1 cellular context compared by ENCODE assay signal in the genomic region with DNA sequence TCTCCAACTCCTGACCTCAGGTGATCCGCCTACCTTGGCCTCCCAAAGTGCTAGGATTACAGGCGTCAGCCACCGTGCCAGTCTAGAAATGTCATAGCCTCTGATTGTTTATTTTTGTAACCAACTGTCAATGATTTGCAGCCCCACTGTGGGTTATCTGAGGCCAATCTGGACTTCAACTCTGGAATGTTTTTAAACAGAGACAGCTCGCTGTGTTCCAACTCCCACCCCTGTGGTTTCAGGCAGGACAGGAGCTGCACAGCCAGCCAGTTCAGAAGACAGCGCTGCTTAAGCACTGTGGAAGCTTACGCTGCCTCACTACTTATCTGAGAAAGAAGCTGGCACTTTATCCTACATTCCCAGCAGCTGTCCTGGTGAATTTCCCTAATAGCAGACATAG.
TF ChIP-seq lines count a peak whose summit lies in the region.

No MANE protein-coding gene starts in this region.

TF ChIP-seq in HepG2, 621 proteins besides CTCF, POLR2A, EP300 and RAD21 (continued from another document):
- TF ChIP-seq, protein P1, sequence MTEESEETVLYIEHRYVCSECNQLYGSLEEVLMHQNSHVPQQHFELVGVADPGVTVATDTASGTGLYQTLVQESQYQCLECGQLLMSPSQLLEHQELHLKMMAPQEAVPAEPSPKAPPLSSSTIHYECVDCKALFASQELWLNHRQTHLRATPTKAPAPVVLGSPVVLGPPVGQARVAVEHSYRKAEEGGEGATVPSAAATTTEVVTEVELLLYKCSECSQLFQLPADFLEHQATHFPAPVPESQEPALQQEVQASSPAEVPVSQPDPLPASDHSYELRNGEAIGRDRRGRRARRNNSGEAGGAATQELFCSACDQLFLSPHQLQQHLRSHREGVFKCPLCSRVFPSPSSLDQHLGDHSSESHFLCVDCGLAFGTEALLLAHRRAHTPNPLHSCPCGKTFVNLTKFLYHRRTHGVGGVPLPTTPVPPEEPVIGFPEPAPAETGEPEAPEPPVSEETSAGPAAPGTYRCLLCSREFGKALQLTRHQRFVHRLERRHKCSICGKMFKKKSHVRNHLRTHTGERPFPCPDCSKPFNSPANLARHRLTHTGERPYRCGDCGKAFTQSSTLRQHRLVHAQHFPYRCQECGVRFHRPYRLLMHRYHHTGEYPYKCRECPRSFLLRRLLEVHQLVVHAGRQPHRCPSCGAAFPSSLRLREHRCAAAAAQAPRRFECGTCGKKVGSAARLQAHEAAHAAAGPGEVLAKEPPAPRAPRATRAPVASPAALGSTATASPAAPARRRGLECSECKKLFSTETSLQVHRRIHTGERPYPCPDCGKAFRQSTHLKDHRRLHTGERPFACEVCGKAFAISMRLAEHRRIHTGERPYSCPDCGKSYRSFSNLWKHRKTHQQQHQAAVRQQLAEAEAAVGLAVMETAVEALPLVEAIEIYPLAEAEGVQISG (CRISPR knock-in tag; IDR thresholded peaks at IDR 0.05): no peak
- TF ChIP-seq IKZF1 (IDR thresholded peaks at IDR 0.05) (no peak), NR1H2 (CRISPR knock-in tag; IDR thresholded peaks at IDR 0.05; ENCODE audit: borderline replicate concordance, low read depth) (no peak), ZSCAN25 (CRISPR knock-in tag; IDR thresholded peaks at IDR 0.05) (no peak), EHMT2 (IDR thresholded peaks at IDR 0.05; ENCODE audit: borderline replicate concordance, low read depth, low read length) (no peak), SKI (IDR thresholded peaks at IDR 0.05; ENCODE audit: partially characterized antibody) (no peak), HNF4A (CRISPR knock-in tag; IDR thresholded peaks at IDR 0.05) (0 out of 2 replicates have a peak, but pooled peaks have one; percentile 19), FOXA1 (IDR thresholded peaks at IDR 0.05) (no peak), FOXA1 (CRISPR knock-in tag; IDR thresholded peaks at IDR 0.05) (no peak), FOXJ3 (CRISPR knock-in tag; IDR thresholded peaks at IDR 0.05; ENCODE audit: borderline replicate concordance) (no peak), MED8 (CRISPR knock-in tag; IDR thresholded peaks at IDR 0.05; ENCODE audit: insufficient replicate concordance) (no peak), PCBP1 (IDR thresholded peaks at IDR 0.05; ENCODE audit: borderline replicate concordance, low read depth, low read length) (no peak), RFXAP (CRISPR knock-in tag; IDR thresholded peaks at IDR 0.05; ENCODE audit: borderline replicate concordance) (no peak), RXRA (CRISPR knock-in tag; IDR thresholded peaks at IDR 0.05) (peak; percentile 38; the same call in 1 of the 2 replicates), ZNF143 (CRISPR knock-in tag; IDR thresholded peaks at IDR 0.05) (no peak), ZNF350 (CRISPR knock-in tag; IDR thresholded peaks at IDR 0.05; ENCODE audit: borderline replicate concordance, low read depth) (no peak), ZNF3 (CRISPR knock-in tag; IDR thresholded peaks at IDR 0.05) (no peak), ZNF337 (CRISPR knock-in tag; IDR thresholded peaks at IDR 0.05; ENCODE audit: borderline replicate concordance, low read depth) (no peak), ZNF776 (CRISPR knock-in tag; IDR thresholded peaks at IDR 0.05) (no peak), ZNF746 (CRISPR knock-in tag; IDR thresholded peaks at IDR 0.05) (no peak), ZNF749 (CRISPR knock-in tag; IDR thresholded peaks at IDR 0.05; ENCODE audit: borderline replicate concordance) (no peak), NBN (conservative IDR thresholded peaks at IDR 0.05) (no peak), ZNF501 (CRISPR knock-in tag; IDR thresholded peaks at IDR 0.05) (no peak), GATAD2A (CRISPR knock-in tag; IDR thresholded peaks at IDR 0.05) (no peak), ZFP37 (CRISPR knock-in tag; IDR thresholded peaks at IDR 0.05; ENCODE audit: borderline replicate concordance) (no peak), TGIF2 (CRISPR knock-in tag; IDR thresholded peaks at IDR 0.05) (no peak), ZNF292 (CRISPR knock-in tag; IDR thresholded peaks at IDR 0.05; ENCODE audit: borderline replicate concordance, low read depth) (no peak), ZSCAN29 (CRISPR knock-in tag; conservative IDR thresholded peaks at IDR 0.05) (no peak), ZSCAN22 (CRISPR knock-in tag; IDR thresholded peaks at IDR 0.05) (no peak), ZKSCAN5 (CRISPR knock-in tag; IDR thresholded peaks at IDR 0.05) (no peak), SAP130 (CRISPR knock-in tag; IDR thresholded peaks at IDR 0.05; ENCODE audit: low read depth) (0 out of 2 replicates have a peak, but pooled peaks have one; percentile 23), REXO4 (CRISPR knock-in tag; IDR thresholded peaks at IDR 0.05; ENCODE audit: borderline replicate concordance) (no peak)
- TF ChIP-seq, protein P2, sequence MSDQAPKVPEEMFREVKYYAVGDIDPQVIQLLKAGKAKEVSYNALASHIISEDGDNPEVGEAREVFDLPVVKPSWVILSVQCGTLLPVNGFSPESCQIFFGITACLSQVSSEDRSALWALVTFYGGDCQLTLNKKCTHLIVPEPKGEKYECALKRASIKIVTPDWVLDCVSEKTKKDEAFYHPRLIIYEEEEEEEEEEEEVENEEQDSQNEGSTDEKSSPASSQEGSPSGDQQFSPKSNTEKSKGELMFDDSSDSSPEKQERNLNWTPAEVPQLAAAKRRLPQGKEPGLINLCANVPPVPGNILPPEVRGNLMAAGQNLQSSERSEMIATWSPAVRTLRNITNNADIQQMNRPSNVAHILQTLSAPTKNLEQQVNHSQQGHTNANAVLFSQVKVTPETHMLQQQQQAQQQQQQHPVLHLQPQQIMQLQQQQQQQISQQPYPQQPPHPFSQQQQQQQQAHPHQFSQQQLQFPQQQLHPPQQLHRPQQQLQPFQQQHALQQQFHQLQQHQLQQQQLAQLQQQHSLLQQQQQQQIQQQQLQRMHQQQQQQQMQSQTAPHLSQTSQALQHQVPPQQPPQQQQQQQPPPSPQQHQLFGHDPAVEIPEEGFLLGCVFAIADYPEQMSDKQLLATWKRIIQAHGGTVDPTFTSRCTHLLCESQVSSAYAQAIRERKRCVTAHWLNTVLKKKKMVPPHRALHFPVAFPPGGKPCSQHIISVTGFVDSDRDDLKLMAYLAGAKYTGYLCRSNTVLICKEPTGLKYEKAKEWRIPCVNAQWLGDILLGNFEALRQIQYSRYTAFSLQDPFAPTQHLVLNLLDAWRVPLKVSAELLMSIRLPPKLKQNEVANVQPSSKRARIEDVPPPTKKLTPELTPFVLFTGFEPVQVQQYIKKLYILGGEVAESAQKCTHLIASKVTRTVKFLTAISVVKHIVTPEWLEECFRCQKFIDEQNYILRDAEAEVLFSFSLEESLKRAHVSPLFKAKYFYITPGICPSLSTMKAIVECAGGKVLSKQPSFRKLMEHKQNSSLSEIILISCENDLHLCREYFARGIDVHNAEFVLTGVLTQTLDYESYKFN (CRISPR knock-in tag; conservative IDR thresholded peaks at IDR 0.05): peak; percentile 40; the same call in 1 of the 2 replicates
- TF ChIP-seq, protein P3, sequence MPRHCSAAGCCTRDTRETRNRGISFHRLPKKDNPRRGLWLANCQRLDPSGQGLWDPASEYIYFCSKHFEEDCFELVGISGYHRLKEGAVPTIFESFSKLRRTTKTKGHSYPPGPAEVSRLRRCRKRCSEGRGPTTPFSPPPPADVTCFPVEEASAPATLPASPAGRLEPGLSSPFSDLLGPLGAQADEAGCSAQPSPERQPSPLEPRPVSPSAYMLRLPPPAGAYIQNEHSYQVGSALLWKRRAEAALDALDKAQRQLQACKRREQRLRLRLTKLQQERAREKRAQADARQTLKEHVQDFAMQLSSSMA (CRISPR knock-in tag; IDR thresholded peaks at IDR 0.05): no peak
